In genomic region chr5:7794301-7794700, GRCh38 we compare ENCODE assay signal across 1 cellular context.
TF ChIP-seq lines count a peak whose summit lies in the region.

No MANE protein-coding gene starts in this region.

TF ChIP-seq in GM12878, 131 proteins besides CTCF, POLR2A, EP300 and RAD21 (continued from another document and continues in another):
- no peak for TF ChIP-seq REST (IDR thresholded peaks at IDR 0.05; ENCODE audit: low read depth, low read length)
- no peak for TF ChIP-seq EZH2 (IDR thresholded peaks at IDR 0.05; ENCODE audit: borderline replicate concordance, control insufficient read depth, low read depth, low read length)
- TF ChIP-seq IRF5 (IDR thresholded peaks at IDR 0.05; ENCODE audit: borderline replicate concordance): no peak
- TF ChIP-seq FOXM1 (IDR thresholded peaks at IDR 0.05; ENCODE audit: low read depth, low read length): 0 out of 2 replicates have a peak, but pooled peaks have one; percentile 44
- no peak for TF ChIP-seq ZBTB33 (IDR thresholded peaks at IDR 0.05)
- TF ChIP-seq BCL3 (IDR thresholded peaks at IDR 0.05; ENCODE audit: borderline replicate concordance, insufficient read depth, low read depth, low read length, poor library complexity, severe bottlenecking): peak; percentile 76
- no peak for TF ChIP-seq GABPA (IDR thresholded peaks at IDR 0.05; ENCODE audit: low read depth)
- no peak for TF ChIP-seq SUPT20H (IDR thresholded peaks at IDR 0.05; ENCODE audit: borderline replicate concordance, control insufficient read depth, low read depth, low read length)
- TF ChIP-seq SRF (IDR thresholded peaks at IDR 0.05; ENCODE audit: low read depth in 2 of 2, low read length in 2 of 2): no peak
- 0 out of 2 replicates have a peak, but pooled peaks have one; percentile 63 for TF ChIP-seq WRNIP1 (IDR thresholded peaks at IDR 0.05; ENCODE audit: borderline replicate concordance, low read depth, low read length)
- peak; percentile 61 for TF ChIP-seq RELA (IDR thresholded peaks at IDR 0.05; ENCODE audit: borderline replicate concordance, partially characterized antibody)
- TF ChIP-seq ZZZ3 (IDR thresholded peaks at IDR 0.05; ENCODE audit: control insufficient read depth, insufficient read length, low read depth): no peak
- no peak for TF ChIP-seq ASH2L (IDR thresholded peaks at IDR 0.05; ENCODE audit: borderline replicate concordance, low read depth)
- no peak for TF ChIP-seq HSF1 (IDR thresholded peaks at IDR 0.05; ENCODE audit: low read depth, low read length)
- TF ChIP-seq IRF3 (IDR thresholded peaks at IDR 0.05): no peak
- no peak for TF ChIP-seq HCFC1 (IDR thresholded peaks at IDR 0.05; ENCODE audit: low read length)
- TF ChIP-seq RB1 (IDR thresholded peaks at IDR 0.05; ENCODE audit: borderline replicate concordance): no peak
- no peak for TF ChIP-seq KDM1A (IDR thresholded peaks at IDR 0.05; ENCODE audit: borderline replicate concordance)
- peak; percentile 4; the same call in 1 of the 2 replicates for TF ChIP-seq SMC3 (IDR thresholded peaks at IDR 0.05; ENCODE audit: borderline replicate concordance, low read length)
- TF ChIP-seq ZBTB11 (CRISPR knock-in tag; IDR thresholded peaks at IDR 0.05): no peak
- no peak for TF ChIP-seq ZNF274 (IDR thresholded peaks at IDR 0.05; ENCODE audit: insufficient read depth, insufficient read length)
- no peak for TF ChIP-seq HDGF (IDR thresholded peaks at IDR 0.05)
- TF ChIP-seq EGR1 (IDR thresholded peaks at IDR 0.05; ENCODE audit: borderline replicate concordance in 1 of 2, low read depth in 2 of 2, low read length in 2 of 2): no peak
- TF ChIP-seq BRCA1 (IDR thresholded peaks at IDR 0.05; ENCODE audit: low read depth, low read length): no peak
- peak in 1 of 2 experiments; percentile 34; a peak in 1 of 4 replicates for TF ChIP-seq BHLHE40 (IDR thresholded peaks at IDR 0.05; ENCODE audit: borderline replicate concordance in 1 of 2, low read depth in 2 of 2, low read length in 1 of 2)
- no peak for TF ChIP-seq NRF1 (conservative IDR thresholded peaks at IDR 0.05; ENCODE audit: low read depth, low read length)
- TF ChIP-seq TCF12 (IDR thresholded peaks at IDR 0.05; ENCODE audit: low read depth, low read length): peak; percentile 79
- no peak for TF ChIP-seq ATF3 (IDR thresholded peaks at IDR 0.05; ENCODE audit: borderline replicate concordance, extremely low read depth, low read depth, low read length)
- TF ChIP-seq CBFB (IDR thresholded peaks at IDR 0.05; ENCODE audit: low read depth): no peak
- TF ChIP-seq IKZF1 (conservative IDR thresholded peaks at IDR 0.05): peak; percentile 51; the same call in 1 of the 2 replicates
- no peak for TF ChIP-seq POLR2AphosphoS2 (IDR thresholded peaks at IDR 0.05; ENCODE audit: low read depth, low read length)
- no peak for TF ChIP-seq CREB1 (IDR thresholded peaks at IDR 0.05; ENCODE audit: low read depth)
- peak; percentile 83 for TF ChIP-seq ATF2 (IDR thresholded peaks at IDR 0.05; ENCODE audit: low read length)
- TF ChIP-seq SKIL (IDR thresholded peaks at IDR 0.05; ENCODE audit: low read depth, poor library complexity, severe bottlenecking): no peak
- TF ChIP-seq CHD4 (IDR thresholded peaks at IDR 0.05): no peak
- no peak for TF ChIP-seq NFXL1 (IDR thresholded peaks at IDR 0.05; ENCODE audit: borderline replicate concordance)
- no peak for TF ChIP-seq SREBF2 (IDR thresholded peaks at IDR 0.05; ENCODE audit: low read length)
- TF ChIP-seq ZNF24 (IDR thresholded peaks at IDR 0.05): no peak
- TF ChIP-seq RAD51 (IDR thresholded peaks at IDR 0.05): no peak
- no peak for TF ChIP-seq SMAD5 (IDR thresholded peaks at IDR 0.05; ENCODE audit: low read depth)
- no peak for TF ChIP-seq PAX8 (IDR thresholded peaks at IDR 0.05)
- TF ChIP-seq RFX5 (IDR thresholded peaks at IDR 0.05; ENCODE audit: low read depth, low read length): no peak
- TF ChIP-seq USF2 (IDR thresholded peaks at IDR 0.05; ENCODE audit: borderline replicate concordance, low read depth, low read length): no peak
- peak; percentile 83; the same call in 1 of the 2 replicates for TF ChIP-seq YBX1 (IDR thresholded peaks at IDR 0.05)
